Comparison of ENCODE assay signal across 10 cellular contexts in genomic region chr11:14577835-14578529, GRCh38. TPM values are rescaled to one million over a fixed set of nuclear protein-coding genes. Genes with fewer than 3 reads are reported as not detected.
DNase-seq lines count a peak whose midpoint lies in the region; ATAC-seq and TF ChIP-seq lines count a peak whose summit lies in the region.
"Had no signal": no experiment of that assay in that cellular context is flagged by ENCODE, and none has a peak within 500 bp of the region (broad histone marks: within the 10 kb centered on the region; RNA-seq: fewer than 3 reads in every experiment).

No MANE protein-coding gene starts in this region.

- peak overlapping the region; percentile 95 for H3K27ac Mint-ChIP-seq in central memory CD8-positive, alpha-beta T cell (ENCODE audit: low read depth)

- peaks cover 0 to 14% (median 3%) of the 10 kb centered on the region in 11 experiments; a peak in 6 of 22 replicates for H3K36me3 ChIP-seq in BLaER1 treated with 17β-estradiol and CSF1 and Interleukin-3, amounts not matched to agents 10 nM and 100 nM
- no peaks in the 10 kb centered on the region for H3K36me3 ChIP-seq in BE2C
- H3K36me3 ChIP-seq: heart right ventricle had no signal

- peaks cover 22 to 68% (median 48%) of the 10 kb centered on the region in 10 experiments for H3K4me1 ChIP-seq in BLaER1 treated with 17β-estradiol and CSF1 and Interleukin-3, amounts not matched to agents 10 nM and 100 nM
- no peaks in the 10 kb centered on the region for H3K4me1 ChIP-seq in BE2C

- peak overlapping the region; percentile 85 to 98 (median 93) for H3K27ac ChIP-seq in BLaER1 treated with 17β-estradiol and CSF1 and Interleukin-3, amounts not matched to agents 10 nM and 100 nM

- peak overlapping the region; percentile 34 for H3K4me3 Mint-ChIP-seq in central memory CD8-positive, alpha-beta T cell

- peaks cover 12% of the 10 kb centered on the region for H3K36me3 Mint-ChIP-seq in central memory CD8-positive, alpha-beta T cell (ENCODE audit: insufficient read depth)

- H3K9me3 Mint-ChIP-seq in central memory CD8-positive, alpha-beta T cell, result peaks cover 18% of the 10 kb centered on the region

- no peak for TF ChIP-seq CTCF in BE2C (IDR thresholded peaks at IDR 0.05; ENCODE audit: low read depth, low read length)

- no peak overlapping the region for H3K4me3 ChIP-seq in BLaER1 treated with 17β-estradiol and CSF1 and Interleukin-3, amounts not matched to agents 10 nM and 100 nM
- no peak overlapping the region for H3K4me3 ChIP-seq in BE2C (ENCODE audit: low read depth, low read length)
- H3K4me3 ChIP-seq: heart right ventricle had no signal

- DNase-seq in central memory CD8-positive, alpha-beta T cell (ENCODE audit: low spot score in 2 of 2), result peak; percentile 18 to 31
- DNase-seq in BE2C (no peak), NCI-H146 (lab: John Stamatoyannopoulos, UW) (no peak)
- no peak for DNase-seq in stimulated activated CD4-positive, alpha-beta T cell treated with anti-CD3 and anti-CD28 coated beads, Interleukin-4, amount 100 ng/mL, for 1 hour
- DNase-seq: NCI-H1048 had no signal

- H3K4me2 ChIP-seq in BLaER1 treated with 17β-estradiol and CSF1 and Interleukin-3, amounts not matched to agents 10 nM and 100 nM, result peak overlapping the region; percentile 49 to 87 (median 69)

- no peaks in the 10 kb centered on the region for H3K27me3 ChIP-seq in BLaER1 treated with 17β-estradiol and CSF1 and Interleukin-3, amounts not matched to agents 10 nM and 100 nM
- H3K27me3 ChIP-seq in BE2C, result no peaks in the 10 kb centered on the region
- H3K27me3 ChIP-seq: heart right ventricle had no signal

- H3K9me3 ChIP-seq in BLaER1 treated with 17β-estradiol and CSF1 and Interleukin-3, amounts not matched to agents 10 nM and 100 nM (replicated peaks in 1 of 11), result peaks cover 9 to 35% (median 27%) of the 10 kb centered on the region in 11 experiments; a peak in 20 of 22 replicates
- no peaks in the 10 kb centered on the region for H3K9me3 ChIP-seq in BE2C

- H3K27me3 Mint-ChIP-seq in central memory CD8-positive, alpha-beta T cell, result no peaks in the 10 kb centered on the region

- ATAC-seq in GM19351 (IDR thresholded peaks at IDR 0.05; ENCODE audit: unreplicated experiment), result peak; percentile 30
- ATAC-seq in HG03565 (IDR thresholded peaks at IDR 0.05; ENCODE audit: unreplicated experiment), result peak; percentile 13
- peak; percentile 63 for ATAC-seq in central memory CD8-positive, alpha-beta T cell (replicated peaks; ENCODE audit: extremely low read depth, poor library complexity, severe bottlenecking)
- no peak for ATAC-seq in HG03457 (IDR thresholded peaks at IDR 0.05; ENCODE audit: unreplicated experiment)

- peaks cover 53% of the 10 kb centered on the region for H3K4me1 Mint-ChIP-seq in central memory CD8-positive, alpha-beta T cell

- H4K20me1 ChIP-seq in BLaER1 treated with 17β-estradiol and CSF1 and Interleukin-3, amounts not matched to agents 10 nM and 100 nM, result no peaks in the 10 kb centered on the region

- H3K9ac ChIP-seq in BLaER1 treated with 17β-estradiol and CSF1 and Interleukin-3, amounts not matched to agents 10 nM and 100 nM, result peak overlapping the region; percentile 63 to 80 (median 77); a peak in 21 of 22 replicates

RNA-seq across cellular contexts. Expression of gene PSMA1, which starts 57.8 kb away (rescaled TPM):
- 95.9 TPM for polyA plus RNA-seq in BE2C (2012; ENCODE audit: insufficient read depth, insufficient read length, low read depth)

Comparison
In these comparisons a context has a peak if more than half of its experiments do, and no peak if none do; other contexts are left out.
1. DNase-seq: peak in central memory CD8-positive, alpha-beta T cell (2 of 2); none in BE2C (single experiment), NCI-H146 (single experiment) and stimulated activated CD4-positive, alpha-beta T cell treated with anti-CD3 and anti-CD28 coated beads, Interleukin-4, amount 100 ng/mL, for 1 hour (single experiment).